13 cellular contexts compared by ENCODE assay signal in genomic region chr20:35515949-35516645, GRCh38. TPM values are rescaled to one million over a fixed set of nuclear protein-coding genes. Genes with fewer than 3 reads are reported as not detected.
A peak's percentile ranks its signal among the peaks of the same experiment; 100 is the strongest.
DNase-seq lines count a peak whose midpoint lies in the region; ATAC-seq and TF ChIP-seq lines count a peak whose summit lies in the region.
"Had no signal": no experiment of that assay in that cellular context is flagged by ENCODE, and none has a peak within 500 bp of the region (broad histone marks: within the 10 kb centered on the region; RNA-seq: fewer than 3 reads in every experiment).

No MANE protein-coding gene starts in this region.

- ATAC-seq in GM21717 (IDR thresholded peaks at IDR 0.05; ENCODE audit: unreplicated experiment) = no peak

- in situ Hi-C loops in astrocyte of the cerebellum (cut with HindIII; ENCODE audit: low sequenced_read_pairs) = no loop called here

- H3K4me3 ChIP-seq in AG10803 (ENCODE audit: low read length) = no peak overlapping the region
- H3K4me3 ChIP-seq in astrocyte of the cerebellum (ENCODE audit: low read depth, low read length) = no peak overlapping the region

- DNase-seq in AG10803 (ENCODE audit: low read depth) (peak; percentile 72), LHCN-M2 (ENCODE audit: low read depth) (peak; percentile 81), astrocyte of the cerebellum (ENCODE audit: low read depth) (peak; percentile 81), kidney tubule cell (ENCODE audit: low spot score) (peak; percentile 95), SHP77 treated with DMSO at 0.1 percent for 48 hours (lab: John Stamatoyannopoulos, UW) (no peak), GOT3 (lab: John Stamatoyannopoulos, UW) (no peak), NCI-H82 treated with DMSO at 0.1 percent for 48 hours (lab: John Stamatoyannopoulos, UW; ENCODE audit: unreplicated experiment) (no peak)
- DNase-seq: activated effector memory CD4-positive, alpha-beta T cell treated with anti-CD3 and anti-CD28 coated beads, Interleukin-2, amount 50 U/mL, for 16 hours; DMS53; effector memory CD4-positive, alpha-beta T cell; NCI-H524; retina had no signal

- TF ChIP-seq CTCF in AG10803 (conservative IDR thresholded peaks at IDR 0.05; ENCODE audit: low read length) = no peak
- TF ChIP-seq CTCF in astrocyte of the cerebellum (IDR thresholded peaks at IDR 0.05; ENCODE audit: low read depth, low read length, missing control alignments) = no peak

RNA-seq across cellular contexts. Expression of gene C20orf173, which starts 13.4 kb away (rescaled TPM):
- total RNA-seq in LHCN-M2 (2014; rRNA removed) = not detected in 2 replicates
- not detected for polyA plus RNA-seq in LHCN-M2 (2012)

RNA-seq across cellular contexts. Expression of gene ERGIC3, which starts 25.8 kb away (rescaled TPM):
- 239 and 270 TPM in 2 replicates for total RNA-seq in LHCN-M2 (2014; rRNA removed)
- polyA plus RNA-seq in LHCN-M2 (2012) = 330 TPM

Comparison
In these comparisons a context has a peak if more than half of its experiments do, and no peak if none do; other contexts are left out.
1. DNase-seq: peak in AG10803 (single experiment), LHCN-M2 (single experiment), astrocyte of the cerebellum (single experiment) and kidney tubule cell (single experiment); none in SHP77 treated with DMSO at 0.1 percent for 48 hours (single experiment), GOT3 (single experiment) and NCI-H82 treated with DMSO at 0.1 percent for 48 hours (single experiment).